Comparison of ENCODE assay signal across 1 cellular context in genomic region chr14:76812422-76813383, GRCh38.
TF ChIP-seq lines count a peak whose summit lies in the region.

Gene ANGEL1 (minus strand): TSS chr14:76812882. CDS start chr14:76812827, 55 bp downstream.

TF ChIP-seq in HepG2, 621 proteins besides CTCF, POLR2A, EP300 and RAD21 (continued from another document and continues in another):
- TF ChIP-seq REST (IDR thresholded peaks at IDR 0.05; ENCODE audit: borderline replicate concordance in 1 of 2, low read depth in 1 of 2, low read length in 2 of 2) = no peak
- peak; percentile 70 for TF ChIP-seq E2F1 (CRISPR knock-in tag; IDR thresholded peaks at IDR 0.05)
- peak; percentile 73 for TF ChIP-seq ZNF639 (CRISPR knock-in tag; conservative IDR thresholded peaks at IDR 0.05)
- no peak for TF ChIP-seq PRDM4 (CRISPR knock-in tag; IDR thresholded peaks at IDR 0.05; ENCODE audit: borderline replicate concordance)
- TF ChIP-seq ZNF18 (CRISPR knock-in tag; IDR thresholded peaks at IDR 0.05; ENCODE audit: insufficient replicate concordance) = peak; percentile 22
- no peak for TF ChIP-seq SMARCC2 (IDR thresholded peaks at IDR 0.05)
- 0 out of 2 replicates have a peak, but pooled peaks have one; percentile 28 for TF ChIP-seq ZNF160 (CRISPR knock-in tag; IDR thresholded peaks at IDR 0.05)
- no peak for TF ChIP-seq FOXA1 (IDR thresholded peaks at IDR 0.05)
- TF ChIP-seq FOXA1 (CRISPR knock-in tag; IDR thresholded peaks at IDR 0.05) = peak; percentile 43; the same call in 1 of the 2 replicates
- TF ChIP-seq ZNF577 (CRISPR knock-in tag; IDR thresholded peaks at IDR 0.05; ENCODE audit: borderline replicate concordance, low read depth) = no peak
- peak; percentile 20; the same call in 1 of the 2 replicates for TF ChIP-seq ZNF609 (CRISPR knock-in tag; IDR thresholded peaks at IDR 0.05; ENCODE audit: borderline replicate concordance)
- no peak for TF ChIP-seq NFAT5 (CRISPR knock-in tag; IDR thresholded peaks at IDR 0.05)
- no peak for TF ChIP-seq NR3C1 (CRISPR knock-in tag; IDR thresholded peaks at IDR 0.05)
- TF ChIP-seq SP2 (CRISPR knock-in tag; IDR thresholded peaks at IDR 0.05) = peak; percentile 71
- peak; percentile 81 for TF ChIP-seq UBTF (CRISPR knock-in tag; IDR thresholded peaks at IDR 0.05)
- TF ChIP-seq HNRNPUL1 (IDR thresholded peaks at IDR 0.05; ENCODE audit: low read depth, low read length) = 0 out of 2 replicates have a peak, but pooled peaks have one; percentile 43
- no peak for TF ChIP-seq ZBTB37 (CRISPR knock-in tag; IDR thresholded peaks at IDR 0.05)
- peak; percentile 61; the same call in 1 of the 2 replicates for TF ChIP-seq ZNF710 (CRISPR knock-in tag; IDR thresholded peaks at IDR 0.05; ENCODE audit: borderline replicate concordance)
